Comparison of ENCODE assay signal across 29 cellular contexts in genomic region chr15:63409179-63409578, GRCh38. TPM values are rescaled to one million over a fixed set of nuclear protein-coding genes. Genes with fewer than 3 reads are reported as not detected.
"Had no signal": no experiment of that assay in that cellular context is flagged by ENCODE, and none has a peak within 500 bp of the region (broad histone marks: within the 10 kb centered on the region; RNA-seq: fewer than 3 reads in every experiment).

No MANE protein-coding gene starts in this region.

- H3K4me1 ChIP-seq: colonic mucosa, esophagus squamous epithelium, gastroesophageal sphincter had no signal

- H3K27ac ChIP-seq: colonic mucosa, epithelial cell of prostate, esophagus squamous epithelium, gastroesophageal sphincter, heart right ventricle had no signal

- H3K27me3 ChIP-seq: colonic mucosa, gastroesophageal sphincter had no signal

- FAIRE-seq: astrocyte, endometrium had no signal

- H3K4me3 ChIP-seq: colonic mucosa, esophagus squamous epithelium, gastroesophageal sphincter, heart right ventricle had no signal

- H3K9me3 ChIP-seq: colonic mucosa, esophagus squamous epithelium, gastroesophageal sphincter, heart right ventricle had no signal

- H3K36me3 ChIP-seq: colonic mucosa, esophagus squamous epithelium, gastroesophageal sphincter, heart right ventricle had no signal

- DNase-seq: activated CD4-positive, alpha-beta memory T cell treated with anti-CD3 and anti-CD28 coated beads, Interleukin-2, amount 10 ng/mL, durations not matched to agents 7 days and 5 days; activated CD4-positive, alpha-beta T cell treated with anti-CD3 and anti-CD28 coated beads for 36 hours; activated CD4-positive, alpha-beta T cell treated with anti-CD3 and anti-CD28 coated beads, Interleukin-2, amount 10 ng/mL, durations not matched to agents 7 days and 5 days; activated CD4-positive, alpha-beta T cell treated with anti-CD3 and anti-CD28 coated beads, Interleukin-2, amount 50 U/mL, for 4 hours; activated CD4-positive, CD25-positive, alpha-beta regulatory T cell; activated CD4-positive, CD25-positive, alpha-beta regulatory T cell treated with anti-CD3 and anti-CD28 coated beads, Interleukin-2, amount 50 U/mL, for 72 hours; activated CD8-positive, alpha-beta memory T cell treated with anti-CD3 and anti-CD28 coated beads, Interleukin-2, amount 50 U/mL, for 48 hours; activated gamma-delta T cell treated with Interleukin-2 at 50 U/mL for 16 hours; activated naive CD4-positive, alpha-beta T cell treated with anti-CD3 and anti-CD28 coated beads, Interleukin-2, amount 50 U/mL, for 16 hours; activated naive CD4-positive, alpha-beta T cell treated with Interleukin-2 at 50 U/mL for 16 hours; activated T-cell treated with anti-CD3 and anti-CD28 coated beads for 4 hours; activated T-cell treated with anti-CD3 and anti-CD28 coated beads, Interleukin-2, amount 50 U/mL, for 24 hours; activated T-cell treated with anti-CD3 and anti-CD28 coated beads, Interleukin-2, amount 50 U/mL, for 72 hours; amniotic stem cell; anterior cingulate cortex; central memory CD4-positive, alpha-beta T cell; cerebellar nuclear complex; colonic mucosa; effector CD8-positive, alpha-beta T cell; esophagus squamous epithelium; foreskin melanocyte; heart right ventricle; T-helper 1 cell; T-helper 17 cell; T1000 had no signal

RNA-seq across cellular contexts. Expression of gene CA12, which starts 27.5 kb away (rescaled TPM):
- total RNA-seq: activated CD4-positive, alpha-beta T cell treated with anti-CD3 and anti-CD28 coated beads, Interleukin-2, amount 10 ng/mL, durations not matched to agents 7 days and 5 days; T-helper 17 cell had no signal
